Comparison of ENCODE assay signal across 23 cellular contexts in the genomic region with DNA sequence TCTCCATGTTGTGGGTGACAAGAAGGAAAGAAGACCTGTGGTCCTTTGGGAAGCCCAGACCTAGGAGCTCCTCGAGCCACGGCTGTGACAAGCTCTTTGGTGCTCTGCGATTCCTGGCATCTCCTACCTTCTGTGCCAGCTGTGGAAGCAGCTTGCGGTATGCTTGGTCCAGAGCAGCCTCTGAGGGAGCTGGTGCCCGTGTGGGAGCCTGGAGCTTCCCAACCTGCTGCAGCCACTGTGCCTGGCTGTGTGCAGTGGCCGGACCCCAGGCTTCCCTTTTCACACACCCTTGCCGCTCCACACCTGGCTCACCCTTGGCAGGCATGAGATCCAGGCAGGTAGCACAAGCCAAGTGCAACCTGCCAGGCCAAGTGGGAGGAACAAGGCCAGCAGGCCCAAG.
DNase-seq lines count a peak whose midpoint lies in the region; ATAC-seq, FAIRE-seq and TF ChIP-seq lines count a peak whose summit lies in the region.
"Had no signal": no experiment of that assay in that cellular context is flagged by ENCODE, and none has a peak within 500 bp of the region (broad histone marks: within the 10 kb centered on the region; RNA-seq: fewer than 3 reads in every experiment).

No MANE protein-coding gene starts in this region.

- no peak overlapping the region for H3K14ac ChIP-seq in neuronal stem cell (ENCODE audit: low read length)

- no peaks in the 10 kb centered on the region for H3K36me3 ChIP-seq in neuronal stem cell (replicated peaks in 1 of 2; ENCODE audit: control insufficient read depth in 2 of 2, insufficient read depth in 2 of 2, low read length in 2 of 2)
- H3K36me3 ChIP-seq: BE2C had no signal

- H3K9ac ChIP-seq in neuronal stem cell (ENCODE audit: low read depth, low read length, poor library complexity), result no peak overlapping the region
- H3K9ac ChIP-seq: GM23248 had no signal

- no peak overlapping the region for H3K4me3 ChIP-seq in neuronal stem cell (ENCODE audit: low read length in 2 of 2)
- H3K4me3 ChIP-seq: GM23248 had no signal

- peak overlapping the region; percentile 53 for H3K4ac ChIP-seq in neuronal stem cell (ENCODE audit: low read length)

- H3K4me3 Mint-ChIP-seq in chondrocyte (ENCODE audit: unreplicated experiment) (no peak overlapping the region), glutamatergic neuron (ENCODE audit: unreplicated experiment) (no peak overlapping the region)
- no peak overlapping the region for H3K4me3 Mint-ChIP-seq in stimulated activated effector memory CD8-positive, alpha-beta T cell treated with anti-CD3 and anti-CD28 coated beads, Interleukin-12 subunit alpha, Interleukin-12 subunit beta, amount 100 ng/mL, for 72 hours
- H3K4me3 Mint-ChIP-seq: CD4-positive, CD25-positive, alpha-beta regulatory T cell; CD8-positive, alpha-beta memory T cell; HFFc6 had no signal

- DNase-seq in UCSD-AML1 (lab: John Stamatoyannopoulos, UW; ENCODE audit: unreplicated experiment), result peak; percentile 1
- peak; percentile 80 for DNase-seq in chondrocyte (ENCODE audit: low spot score)
- no peak for DNase-seq in neuronal stem cell (ENCODE audit: low spot score)
- no peak for DNase-seq in stimulated activated effector memory CD8-positive, alpha-beta T cell treated with anti-CD3 and anti-CD28 coated beads, Interleukin-12 subunit alpha, Interleukin-12 subunit beta, amount 100 ng/mL, for 72 hours (ENCODE audit: low spot score in 2 of 2)
- no peak for DNase-seq in glutamatergic neuron
- DNase-seq in midbrain (lab: John Stamatoyannopoulos, UW), result no peak
- no peak for DNase-seq in frontal cortex (ENCODE audit: low spot score in 2 of 2)
- DNase-seq: BE2C; C1 segment of cervical spinal cord; CD4-positive, CD25-positive, alpha-beta regulatory T cell; CD8-positive, alpha-beta memory T cell; COR-L47; DMS153; DMS79; GDM1; GM23248; HFFc6 had no signal

- H2BK5ac ChIP-seq in neuronal stem cell (ENCODE audit: low read length), result no peak overlapping the region

- no peaks in the 10 kb centered on the region for H3K4me1 ChIP-seq in neuronal stem cell (ENCODE audit: control insufficient read depth in 2 of 2, insufficient read depth in 1 of 2, low read depth in 1 of 2, low read length in 2 of 2)
- H3K4me1 ChIP-seq: BE2C had no signal

- H4K91ac ChIP-seq in neuronal stem cell (ENCODE audit: low read depth, low read length, poor library complexity), result no peak overlapping the region

- no peaks in the 10 kb centered on the region for H3K36me3 Mint-ChIP-seq in chondrocyte (ENCODE audit: low read depth)
- no peaks in the 10 kb centered on the region for H3K36me3 Mint-ChIP-seq in stimulated activated effector memory CD8-positive, alpha-beta T cell treated with anti-CD3 and anti-CD28 coated beads, Interleukin-12 subunit alpha, Interleukin-12 subunit beta, amount 100 ng/mL, for 72 hours
- no peaks in the 10 kb centered on the region for H3K36me3 Mint-ChIP-seq in glutamatergic neuron (ENCODE audit: unreplicated experiment)
- H3K36me3 Mint-ChIP-seq: CD4-positive, CD25-positive, alpha-beta regulatory T cell; CD8-positive, alpha-beta memory T cell had no signal

- H4K8ac ChIP-seq in neuronal stem cell (ENCODE audit: low read depth, low read length), result no peak overlapping the region

- no peak for FAIRE-seq in frontal cortex (lab: Jason Lieb, UNC)
- FAIRE-seq: A204.1, GM12892, GM18507, H54 had no signal

- H3K27ac Mint-ChIP-seq in chondrocyte (ENCODE audit: unreplicated experiment) (no peak overlapping the region), glutamatergic neuron (ENCODE audit: unreplicated experiment) (no peak overlapping the region)
- H3K27ac Mint-ChIP-seq in stimulated activated effector memory CD8-positive, alpha-beta T cell treated with anti-CD3 and anti-CD28 coated beads, Interleukin-12 subunit alpha, Interleukin-12 subunit beta, amount 100 ng/mL, for 72 hours, result no peak overlapping the region
- H3K27ac Mint-ChIP-seq: CD4-positive, CD25-positive, alpha-beta regulatory T cell; CD8-positive, alpha-beta memory T cell; HFFc6 had no signal

- no peak overlapping the region for H2BK120ac ChIP-seq in neuronal stem cell (ENCODE audit: low read depth, low read length)

- H3K79me1 ChIP-seq in neuronal stem cell (ENCODE audit: low read depth, low read length), result no peaks in the 10 kb centered on the region

- no peak overlapping the region for H3K4me2 ChIP-seq in neuronal stem cell (ENCODE audit: insufficient read depth, low read length, poor library complexity, severe bottlenecking)

- WGBS in neuronal stem cell (ENCODE audit: extremely low coverage in 2 of 2, insufficient read length in 2 of 2, insufficient replicate concordance in 1 of 2), 2 donors, result no CpG with 5 or more reads among the region's 7 CpGs

- no peak overlapping the region for H2AK5ac ChIP-seq in neuronal stem cell (ENCODE audit: low read depth, low read length)

- H3K27me3 Mint-ChIP-seq in chondrocyte (ENCODE audit: low read depth), result peaks cover 4% of the 10 kb centered on the region
- H3K27me3 Mint-ChIP-seq in glutamatergic neuron (ENCODE audit: unreplicated experiment), result no peaks in the 10 kb centered on the region
- H3K27me3 Mint-ChIP-seq: CD4-positive, CD25-positive, alpha-beta regulatory T cell; CD8-positive, alpha-beta memory T cell had no signal

- H3K27ac ChIP-seq in neuronal stem cell (replicated peaks; ENCODE audit: low read length), result no peak overlapping the region
- H3K27ac ChIP-seq: GM23248, HL-60 had no signal

- no peak overlapping the region for H2BK15ac ChIP-seq in neuronal stem cell (ENCODE audit: low read length)

- peak overlapping the region; percentile 18 for H2AFZ ChIP-seq in neuronal stem cell (ENCODE audit: low read length)
- H2AFZ ChIP-seq: GM23248 had no signal

- H3K4me1 Mint-ChIP-seq in chondrocyte (ENCODE audit: low read depth) (no peaks in the 10 kb centered on the region), glutamatergic neuron (ENCODE audit: low read depth, unreplicated experiment) (peaks cover 6% of the 10 kb centered on the region)
- H3K4me1 Mint-ChIP-seq in stimulated activated effector memory CD8-positive, alpha-beta T cell treated with anti-CD3 and anti-CD28 coated beads, Interleukin-12 subunit alpha, Interleukin-12 subunit beta, amount 100 ng/mL, for 72 hours, result no peaks in the 10 kb centered on the region
- H3K4me1 Mint-ChIP-seq: CD4-positive, CD25-positive, alpha-beta regulatory T cell; CD8-positive, alpha-beta memory T cell had no signal

- TF ChIP-seq CTCF in chondrocyte (IDR thresholded peaks at IDR 0.05) (no peak), glutamatergic neuron (IDR thresholded peaks at IDR 0.05; ENCODE audit: partially characterized antibody, unreplicated experiment) (no peak)

- peak; percentile 11 for ATAC-seq in stimulated activated effector memory CD8-positive, alpha-beta T cell treated with anti-CD3 and anti-CD28 coated beads, Interleukin-12 subunit alpha, Interleukin-12 subunit beta, amount 100 ng/mL, for 72 hours
- ATAC-seq: HCT116 had no signal

- H3K18ac ChIP-seq in neuronal stem cell (ENCODE audit: low read length), result peak overlapping the region; percentile 38

- H3K9me3 ChIP-seq in neuronal stem cell (replicated peaks in 1 of 2; ENCODE audit: control insufficient read depth in 2 of 2, insufficient read depth in 1 of 2, low read depth in 1 of 2, low read length in 2 of 2), result peaks cover 0 to 4% of the 10 kb centered on the region in 2 donors
- H3K9me3 ChIP-seq: BE2C had no signal

- no peaks in the 10 kb centered on the region for H3K27me3 ChIP-seq in neuronal stem cell (ENCODE audit: control insufficient read depth in 3 of 3, insufficient read depth in 3 of 3, low read depth in 1 of 3, low read length in 3 of 3)
- H3K27me3 ChIP-seq: BE2C had no signal

- no peak overlapping the region for H3K23ac ChIP-seq in neuronal stem cell (ENCODE audit: low read depth, low read length, poor library complexity)

- H3K9me3 Mint-ChIP-seq in chondrocyte (ENCODE audit: low read depth) (no peaks in the 10 kb centered on the region), glutamatergic neuron (ENCODE audit: unreplicated experiment) (no peaks in the 10 kb centered on the region)
- no peaks in the 10 kb centered on the region for H3K9me3 Mint-ChIP-seq in stimulated activated effector memory CD8-positive, alpha-beta T cell treated with anti-CD3 and anti-CD28 coated beads, Interleukin-12 subunit alpha, Interleukin-12 subunit beta, amount 100 ng/mL, for 72 hours
- H3K9me3 Mint-ChIP-seq: CD4-positive, CD25-positive, alpha-beta regulatory T cell; CD8-positive, alpha-beta memory T cell had no signal

- H2BK12ac ChIP-seq in neuronal stem cell (ENCODE audit: low read length), result peak overlapping the region; percentile 41

Comparison
In these comparisons a context has a peak if more than half of its experiments do, and no peak if none do; other contexts are left out.
1. DNase-seq: peak in UCSD-AML1 (single experiment) and chondrocyte (single experiment); none in neuronal stem cell (single experiment), stimulated activated effector memory CD8-positive, alpha-beta T cell treated with anti-CD3 and anti-CD28 coated beads, Interleukin-12 subunit alpha, Interleukin-12 subunit beta, amount 100 ng/mL, for 72 hours (0 of 2), glutamatergic neuron (single experiment), midbrain (single experiment) and frontal cortex (0 of 2).